ENCODE assay signal across 9 cellular contexts in genomic region chr13:55402867-55403266, GRCh38.
"Had no signal": no experiment of that assay in that cellular context is flagged by ENCODE, and none has a peak within 500 bp of the region (broad histone marks: within the 10 kb centered on the region; RNA-seq: fewer than 3 reads in every experiment).

No MANE protein-coding gene starts in this region.

- DNase-seq: H9, HCEC 1CT, Karpas-422, KBM-7 had no signal

- H3K4me3 Mint-ChIP-seq: GM23338, H9 had no signal

- H3K9ac ChIP-seq: KMS-11 had no signal

- H3K9me3 Mint-ChIP-seq: GM23338, H9 had no signal

- FAIRE-seq: H1, H54, HTR-8/SVneo had no signal

- H3K27ac ChIP-seq: KMS-11 had no signal

- H2AFZ ChIP-seq: GM23338 had no signal

- H3K4me2 ChIP-seq: GM23338, KMS-11 had no signal

- ATAC-seq: GM23338 had no signal

- H3K27ac Mint-ChIP-seq: GM23338 had no signal

- H3K4me3 ChIP-seq: GM23338 had no signal
